ENCODE assay signal across 1 cellular context in genomic region chr6:134168580-134169223, GRCh38.
TF ChIP-seq lines count a peak whose summit lies in the region.

No MANE protein-coding gene starts in this region.

TF ChIP-seq in HepG2, 621 proteins besides CTCF, POLR2A, EP300 and RAD21:
- TF ChIP-seq, protein P1, sequence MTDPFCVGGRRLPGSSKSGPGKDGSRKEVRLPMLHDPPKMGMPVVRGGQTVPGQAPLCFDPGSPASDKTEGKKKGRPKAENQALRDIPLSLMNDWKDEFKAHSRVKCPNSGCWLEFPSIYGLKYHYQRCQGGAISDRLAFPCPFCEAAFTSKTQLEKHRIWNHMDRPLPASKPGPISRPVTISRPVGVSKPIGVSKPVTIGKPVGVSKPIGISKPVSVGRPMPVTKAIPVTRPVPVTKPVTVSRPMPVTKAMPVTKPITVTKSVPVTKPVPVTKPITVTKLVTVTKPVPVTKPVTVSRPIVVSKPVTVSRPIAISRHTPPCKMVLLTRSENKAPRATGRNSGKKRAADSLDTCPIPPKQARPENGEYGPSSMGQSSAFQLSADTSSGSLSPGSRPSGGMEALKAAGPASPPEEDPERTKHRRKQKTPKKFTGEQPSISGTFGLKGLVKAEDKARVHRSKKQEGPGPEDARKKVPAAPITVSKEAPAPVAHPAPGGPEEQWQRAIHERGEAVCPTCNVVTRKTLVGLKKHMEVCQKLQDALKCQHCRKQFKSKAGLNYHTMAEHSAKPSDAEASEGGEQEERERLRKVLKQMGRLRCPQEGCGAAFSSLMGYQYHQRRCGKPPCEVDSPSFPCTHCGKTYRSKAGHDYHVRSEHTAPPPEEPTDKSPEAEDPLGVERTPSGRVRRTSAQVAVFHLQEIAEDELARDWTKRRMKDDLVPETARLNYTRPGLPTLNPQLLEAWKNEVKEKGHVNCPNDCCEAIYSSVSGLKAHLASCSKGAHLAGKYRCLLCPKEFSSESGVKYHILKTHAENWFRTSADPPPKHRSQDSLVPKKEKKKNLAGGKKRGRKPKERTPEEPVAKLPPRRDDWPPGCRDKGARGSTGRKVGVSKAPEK (CRISPR knock-in tag; IDR thresholded peaks at IDR 0.05; ENCODE audit: borderline replicate concordance) = no peak
- peak; percentile 13; the same call in 1 of the 2 replicates for TF ChIP-seq MED1 (CRISPR knock-in tag; IDR thresholded peaks at IDR 0.05)
- TF ChIP-seq HMGXB4 (CRISPR knock-in tag; IDR thresholded peaks at IDR 0.05; ENCODE audit: borderline replicate concordance in 1 of 2, low read depth in 1 of 2) = no peak
- 0 out of 2 replicates have a peak, but pooled peaks have one; percentile 1 for TF ChIP-seq FOSL1 (CRISPR knock-in tag; IDR thresholded peaks at IDR 0.05; ENCODE audit: borderline replicate concordance)
